Comparison of ENCODE assay signal across 9 cellular contexts in the genomic region with DNA sequence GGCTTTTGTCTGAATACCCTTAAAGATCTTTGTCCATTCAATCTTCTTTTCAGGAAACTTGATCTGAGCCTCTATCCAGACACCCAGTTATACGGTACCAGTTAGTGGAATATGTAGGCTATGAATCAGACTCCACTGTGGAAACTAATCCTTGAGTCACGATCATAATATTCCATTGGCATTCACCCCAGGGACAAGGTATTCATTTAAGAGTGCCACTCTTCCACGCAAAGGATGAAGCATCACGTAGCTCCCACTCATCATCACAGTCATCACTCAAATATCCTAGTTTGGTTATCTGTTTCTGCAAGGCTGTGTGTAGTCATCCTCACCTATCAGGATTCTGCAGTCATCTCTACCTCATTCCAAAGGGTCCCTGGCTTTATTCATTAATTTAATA.
A peak's percentile ranks its signal among the peaks of the same experiment; 100 is the strongest.
DNase-seq lines count a peak whose midpoint lies in the region; ATAC-seq and TF ChIP-seq lines count a peak whose summit lies in the region.
"Had no signal": no experiment of that assay in that cellular context is flagged by ENCODE, and none has a peak within 500 bp of the region (broad histone marks: within the 10 kb centered on the region; RNA-seq: fewer than 3 reads in every experiment).

No MANE protein-coding gene starts in this region.

- intact Hi-C loops in HCT116 (cut with micrococcal nuclease) = no loop called here

- H3K4me2 ChIP-seq in HCT116 (ENCODE audit: low read length) = peak overlapping the region; percentile 75

- peaks cover 10 to 33% of the 10 kb centered on the region in 2 experiments for H3K4me1 ChIP-seq in HCT116 (ENCODE audit: control insufficient read depth in 1 of 2, insufficient read depth in 2 of 2, low read length in 2 of 2)
- peaks cover 45% of the 10 kb centered on the region for H3K4me1 ChIP-seq in foreskin keratinocyte
- peaks cover 9 to 22% (median 10%) of the 10 kb centered on the region in 3 donors for H3K4me1 ChIP-seq in skeletal muscle tissue (ENCODE audit: control insufficient read depth in 3 of 3, insufficient read depth in 3 of 3, low read length in 3 of 3)

- no peaks in the 10 kb centered on the region for H3K27me3 ChIP-seq in HCT116 (ENCODE audit: insufficient read depth, low read length)
- H3K27me3 ChIP-seq in foreskin keratinocyte = no peaks in the 10 kb centered on the region
- H3K27me3 ChIP-seq in skeletal muscle tissue (ENCODE audit: control insufficient read depth in 3 of 3, insufficient read depth in 3 of 3, low read length in 3 of 3) = no peaks in the 10 kb centered on the region

- no peak for TF ChIP-seq POLR2A in HCT116 (IDR thresholded peaks at IDR 0.05; ENCODE audit: borderline replicate concordance, extremely low read depth, insufficient read depth, insufficient read length)

- H3K4me3 ChIP-seq in HCT116 (replicated peaks in 1 of 2; ENCODE audit: low read depth in 1 of 2, low read length in 2 of 2) = peak overlapping the region in 1 of 2 experiments; percentile 27; a peak in 2 of 4 replicates
- no peak overlapping the region for H3K4me3 ChIP-seq in skeletal muscle tissue (ENCODE audit: low read length in 3 of 3)

- RAD21 ChIA-PET in HCT116 (lab: Charles Lee; ENCODE audit: low non-redundant PET in 1 of 2, low total read pairs in 2 of 2, uncharacterized antibody in 2 of 2, unreplicated experiment in 2 of 2) = interaction anchor here in 1 of 2 experiments (0.7 kb wide), 1 partner anchor 10 kb away, joined by 3 read pairs; no protein-coding TSS in a partner anchor

- CTCF ChIA-PET in HCT116 (lab: Charles Lee) = interaction anchor here (1.6 to 2.4 kb wide), 2 partner anchors 10 kb away, joined by 11 to 15 read pairs; no protein-coding TSS in a partner anchor

- no peak for TF ChIP-seq CTCF in HCT116 (IDR thresholded peaks at IDR 0.05 in 2 of 3, conservative IDR thresholded peaks at IDR 0.05 in 1 of 3; ENCODE audit: borderline replicate concordance in 1 of 3, insufficient read depth in 1 of 3, low read depth in 2 of 3, low read length in 2 of 3)
- TF ChIP-seq CTCF in foreskin keratinocyte (conservative IDR thresholded peaks at IDR 0.05) = no peak

- peak; percentile 96 for ATAC-seq in HCT116
- ATAC-seq in foreskin keratinocyte = peak; percentile 93

- no peak for TF ChIP-seq RAD21 in HCT116 (IDR thresholded peaks at IDR 0.05; ENCODE audit: low read depth)

- no peaks in the 10 kb centered on the region for H3K36me3 ChIP-seq in HCT116 (ENCODE audit: control insufficient read depth in 1 of 2, insufficient read depth in 2 of 2, low read length in 2 of 2)
- no peaks in the 10 kb centered on the region for H3K36me3 ChIP-seq in skeletal muscle tissue (ENCODE audit: control insufficient read depth in 3 of 3, insufficient read depth in 3 of 3, low read length in 3 of 3)

- no peaks in the 10 kb centered on the region for H4K20me1 ChIP-seq in HCT116 (ENCODE audit: insufficient read depth)

- peak overlapping the region; percentile 50 for H3K9ac ChIP-seq in HCT116 (ENCODE audit: low read length)
- peak overlapping the region in 1 of 3 donors; percentile 15 for H3K9ac ChIP-seq in skeletal muscle tissue (ENCODE audit: low read depth in 1 of 3, low read length in 3 of 3)

- POLR2A ChIA-PET in HCT116 (lab: Charles Lee) = interaction anchor here (1.5 kb wide), 1 partner anchor 10 kb away, joined by 6 read pairs; no protein-coding TSS in a partner anchor

- no TSS peak for BruUV-seq in HCT116 (replicated peaks; lab: Mats Ljungman, UMichigan)

- no peaks in the 10 kb centered on the region for H3K79me2 ChIP-seq in HCT116 (ENCODE audit: insufficient read depth, low read length)

- no peaks in the 10 kb centered on the region for H3K9me2 ChIP-seq in HCT116 (ENCODE audit: insufficient read depth)

- H3K9me3 ChIP-seq in HCT116 (ENCODE audit: control insufficient read depth in 1 of 2, insufficient read depth in 1 of 2, low read depth in 1 of 2, low read length in 2 of 2) = no peaks in the 10 kb centered on the region
- H3K9me3 ChIP-seq in skeletal muscle tissue (ENCODE audit: control insufficient read depth in 3 of 3, low read length in 3 of 3) = no peaks in the 10 kb centered on the region

- no peak overlapping the region for H2AFZ ChIP-seq in HCT116 (ENCODE audit: low read depth, low read length, poor library complexity, severe bottlenecking)

- H3K27ac ChIP-seq in HCT116 (ENCODE audit: low read depth, low read length) (peak overlapping the region; percentile 50; the same call in 1 of the 2 replicates), foreskin keratinocyte (peak overlapping the region; percentile 39), skeletal muscle tissue (ENCODE audit: low read depth, low read length) (peak overlapping the region; percentile 65)

- DNase-seq in HCT116 (ENCODE audit: low read depth, low spot score) (peak; percentile 86), T1000 (lab: John Stamatoyannopoulos, UW) (peak; percentile 59), foreskin keratinocyte (peak; percentile 97 to 99), HuH-7.5 (ENCODE audit: low spot score) (no peak), NCI-H1105 (lab: John Stamatoyannopoulos, UW) (no peak), NCI-H446 treated with DMSO at 0.1 percent for 48 hours (lab: John Stamatoyannopoulos, UW) (no peak)
- DNase-seq in stimulated activated CD4-positive, alpha-beta T cell treated with anti-CD3 and anti-CD28 coated beads, Interleukin-1b, Interleukin-23, amount 100 ng/mL, for 48 hours = no peak
- DNase-seq: T-helper 1 cell had no signal

TF ChIP-seq in HCT116, 20 proteins besides CTCF, POLR2A, EP300 and RAD21 (continues in another document):
- TF ChIP-seq CBX3 (IDR thresholded peaks at IDR 0.05; ENCODE audit: low read depth) (peak; percentile 84), EZH2 (IDR thresholded peaks at IDR 0.05) (no peak), YY1 (IDR thresholded peaks at IDR 0.05; ENCODE audit: extremely low read depth, insufficient replicate concordance, low read depth, low read length) (no peak), TCF7L2 (IDR thresholded peaks at IDR 0.05; ENCODE audit: borderline replicate concordance, extremely low read depth, insufficient read depth, insufficient read length) (no peak), FOSL1 (IDR thresholded peaks at IDR 0.05; ENCODE audit: low read depth) (peak; percentile 91), ZBTB33 (IDR thresholded peaks at IDR 0.05; ENCODE audit: extremely low read depth, insufficient replicate concordance, low read length) (no peak), MAX (IDR thresholded peaks at IDR 0.05) (no peak; the same call in 1 of the 2 replicates), EZH2phosphoT487 (IDR thresholded peaks at IDR 0.05; ENCODE audit: borderline replicate concordance) (no peak), SIN3A (IDR thresholded peaks at IDR 0.05; ENCODE audit: low read depth) (0 out of 2 replicates have a peak, but pooled peaks have one; percentile 36), CEBPB (IDR thresholded peaks at IDR 0.05; ENCODE audit: low read depth) (peak; percentile 38; the same call in 1 of the 2 replicates), POLR2AphosphoS5 (IDR thresholded peaks at IDR 0.05; ENCODE audit: low read depth, low read length) (peak; percentile 36; the same call in 1 of the 2 replicates), SRF (IDR thresholded peaks at IDR 0.05; ENCODE audit: low read depth) (peak; percentile 60), ELF1 (IDR thresholded peaks at IDR 0.05; ENCODE audit: borderline replicate concordance, low read depth) (no peak), ZFX (IDR thresholded peaks at IDR 0.05) (no peak), SP1 (IDR thresholded peaks at IDR 0.05; ENCODE audit: low read depth) (peak; percentile 81)
- TF ChIP-seq, protein P1, sequence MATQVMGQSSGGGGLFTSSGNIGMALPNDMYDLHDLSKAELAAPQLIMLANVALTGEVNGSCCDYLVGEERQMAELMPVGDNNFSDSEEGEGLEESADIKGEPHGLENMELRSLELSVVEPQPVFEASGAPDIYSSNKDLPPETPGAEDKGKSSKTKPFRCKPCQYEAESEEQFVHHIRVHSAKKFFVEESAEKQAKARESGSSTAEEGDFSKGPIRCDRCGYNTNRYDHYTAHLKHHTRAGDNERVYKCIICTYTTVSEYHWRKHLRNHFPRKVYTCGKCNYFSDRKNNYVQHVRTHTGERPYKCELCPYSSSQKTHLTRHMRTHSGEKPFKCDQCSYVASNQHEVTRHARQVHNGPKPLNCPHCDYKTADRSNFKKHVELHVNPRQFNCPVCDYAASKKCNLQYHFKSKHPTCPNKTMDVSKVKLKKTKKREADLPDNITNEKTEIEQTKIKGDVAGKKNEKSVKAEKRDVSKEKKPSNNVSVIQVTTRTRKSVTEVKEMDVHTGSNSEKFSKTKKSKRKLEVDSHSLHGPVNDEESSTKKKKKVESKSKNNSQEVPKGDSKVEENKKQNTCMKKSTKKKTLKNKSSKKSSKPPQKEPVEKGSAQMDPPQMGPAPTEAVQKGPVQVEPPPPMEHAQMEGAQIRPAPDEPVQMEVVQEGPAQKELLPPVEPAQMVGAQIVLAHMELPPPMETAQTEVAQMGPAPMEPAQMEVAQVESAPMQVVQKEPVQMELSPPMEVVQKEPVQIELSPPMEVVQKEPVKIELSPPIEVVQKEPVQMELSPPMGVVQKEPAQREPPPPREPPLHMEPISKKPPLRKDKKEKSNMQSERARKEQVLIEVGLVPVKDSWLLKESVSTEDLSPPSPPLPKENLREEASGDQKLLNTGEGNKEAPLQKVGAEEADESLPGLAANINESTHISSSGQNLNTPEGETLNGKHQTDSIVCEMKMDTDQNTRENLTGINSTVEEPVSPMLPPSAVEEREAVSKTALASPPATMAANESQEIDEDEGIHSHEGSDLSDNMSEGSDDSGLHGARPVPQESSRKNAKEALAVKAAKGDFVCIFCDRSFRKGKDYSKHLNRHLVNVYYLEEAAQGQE (IDR thresholded peaks at IDR 0.05; ENCODE audit: low read depth) = no peak

Comparison
In these comparisons a context has a peak if more than half of its experiments do, and no peak if none do; other contexts are left out.
1. DNase-seq: peak in HCT116 (single experiment), T1000 (single experiment) and foreskin keratinocyte (2 of 2); none in HuH-7.5 (single experiment), stimulated activated CD4-positive, alpha-beta T cell treated with anti-CD3 and anti-CD28 coated beads, Interleukin-1b, Interleukin-23, amount 100 ng/mL, for 48 hours (single experiment), NCI-H1105 (single experiment) and NCI-H446 treated with DMSO at 0.1 percent for 48 hours (single experiment).
2. Peak in every context shown above with its lines, with median percentiles within 50 percentile points of each other: H3K27ac ChIP-seq.